In the genomic region with DNA sequence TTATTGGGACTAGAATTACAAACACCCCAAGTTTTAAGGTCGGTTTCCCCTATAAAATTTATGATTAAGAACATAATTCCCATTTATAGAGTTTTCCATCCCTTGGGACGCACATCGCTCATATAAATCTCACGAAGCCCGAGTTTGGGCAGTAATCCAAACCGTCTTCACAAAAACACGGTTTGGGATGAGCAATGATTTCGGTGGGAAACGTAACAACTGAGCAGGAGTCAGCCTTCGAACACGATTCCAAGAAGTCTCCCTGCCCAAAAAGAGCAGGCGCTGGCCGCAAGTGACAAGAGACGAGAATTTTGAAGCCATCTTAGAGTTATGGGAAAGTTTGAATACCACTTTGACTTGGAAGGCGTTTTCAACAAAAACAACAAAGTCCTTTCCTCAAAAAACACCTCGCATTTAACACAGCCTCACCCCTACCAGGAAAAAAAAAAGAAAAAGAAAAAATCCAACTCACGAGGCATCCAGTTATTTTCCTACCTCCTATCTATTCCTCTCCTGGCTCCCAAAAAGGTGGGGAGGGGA, we compare ENCODE assay signal across 1 cellular context.
TF ChIP-seq lines count a peak whose summit lies in the region.

No MANE protein-coding gene starts in this region.

TF ChIP-seq in WTC11, 78 proteins besides CTCF, POLR2A, EP300 and RAD21 (continued from another document):
- TF ChIP-seq, protein P1, sequence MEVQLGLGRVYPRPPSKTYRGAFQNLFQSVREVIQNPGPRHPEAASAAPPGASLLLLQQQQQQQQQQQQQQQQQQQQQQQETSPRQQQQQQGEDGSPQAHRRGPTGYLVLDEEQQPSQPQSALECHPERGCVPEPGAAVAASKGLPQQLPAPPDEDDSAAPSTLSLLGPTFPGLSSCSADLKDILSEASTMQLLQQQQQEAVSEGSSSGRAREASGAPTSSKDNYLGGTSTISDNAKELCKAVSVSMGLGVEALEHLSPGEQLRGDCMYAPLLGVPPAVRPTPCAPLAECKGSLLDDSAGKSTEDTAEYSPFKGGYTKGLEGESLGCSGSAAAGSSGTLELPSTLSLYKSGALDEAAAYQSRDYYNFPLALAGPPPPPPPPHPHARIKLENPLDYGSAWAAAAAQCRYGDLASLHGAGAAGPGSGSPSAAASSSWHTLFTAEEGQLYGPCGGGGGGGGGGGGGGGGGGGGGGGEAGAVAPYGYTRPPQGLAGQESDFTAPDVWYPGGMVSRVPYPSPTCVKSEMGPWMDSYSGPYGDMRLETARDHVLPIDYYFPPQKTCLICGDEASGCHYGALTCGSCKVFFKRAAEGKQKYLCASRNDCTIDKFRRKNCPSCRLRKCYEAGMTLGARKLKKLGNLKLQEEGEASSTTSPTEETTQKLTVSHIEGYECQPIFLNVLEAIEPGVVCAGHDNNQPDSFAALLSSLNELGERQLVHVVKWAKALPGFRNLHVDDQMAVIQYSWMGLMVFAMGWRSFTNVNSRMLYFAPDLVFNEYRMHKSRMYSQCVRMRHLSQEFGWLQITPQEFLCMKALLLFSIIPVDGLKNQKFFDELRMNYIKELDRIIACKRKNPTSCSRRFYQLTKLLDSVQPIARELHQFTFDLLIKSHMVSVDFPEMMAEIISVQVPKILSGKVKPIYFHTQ (CRISPR knock-in tag; IDR thresholded peaks at IDR 0.05), result no peak
- TF ChIP-seq ZNF423 (CRISPR knock-in tag; IDR thresholded peaks at IDR 0.05) (no peak), SMAD3 (CRISPR knock-in tag; IDR thresholded peaks at IDR 0.05; ENCODE audit: borderline replicate concordance) (no peak), CREM (CRISPR knock-in tag; IDR thresholded peaks at IDR 0.05) (no peak), TCF7 (CRISPR knock-in tag; IDR thresholded peaks at IDR 0.05; ENCODE audit: low read depth) (no peak), JUN (CRISPR knock-in tag; IDR thresholded peaks at IDR 0.05) (no peak)
- TF ChIP-seq, protein P2, sequence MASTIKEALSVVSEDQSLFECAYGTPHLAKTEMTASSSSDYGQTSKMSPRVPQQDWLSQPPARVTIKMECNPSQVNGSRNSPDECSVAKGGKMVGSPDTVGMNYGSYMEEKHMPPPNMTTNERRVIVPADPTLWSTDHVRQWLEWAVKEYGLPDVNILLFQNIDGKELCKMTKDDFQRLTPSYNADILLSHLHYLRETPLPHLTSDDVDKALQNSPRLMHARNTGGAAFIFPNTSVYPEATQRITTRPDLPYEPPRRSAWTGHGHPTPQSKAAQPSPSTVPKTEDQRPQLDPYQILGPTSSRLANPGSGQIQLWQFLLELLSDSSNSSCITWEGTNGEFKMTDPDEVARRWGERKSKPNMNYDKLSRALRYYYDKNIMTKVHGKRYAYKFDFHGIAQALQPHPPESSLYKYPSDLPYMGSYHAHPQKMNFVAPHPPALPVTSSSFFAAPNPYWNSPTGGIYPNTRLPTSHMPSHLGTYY (CRISPR knock-in tag; IDR thresholded peaks at IDR 0.05), result no peak
- TF ChIP-seq, protein P3, sequence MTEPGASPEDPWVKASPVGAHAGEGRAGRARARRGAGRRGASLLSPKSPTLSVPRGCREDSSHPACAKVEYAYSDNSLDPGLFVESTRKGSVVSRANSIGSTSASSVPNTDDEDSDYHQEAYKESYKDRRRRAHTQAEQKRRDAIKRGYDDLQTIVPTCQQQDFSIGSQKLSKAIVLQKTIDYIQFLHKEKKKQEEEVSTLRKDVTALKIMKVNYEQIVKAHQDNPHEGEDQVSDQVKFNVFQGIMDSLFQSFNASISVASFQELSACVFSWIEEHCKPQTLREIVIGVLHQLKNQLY (CRISPR knock-in tag; IDR thresholded peaks at IDR 0.05), result no peak
- TF ChIP-seq, protein P4, sequence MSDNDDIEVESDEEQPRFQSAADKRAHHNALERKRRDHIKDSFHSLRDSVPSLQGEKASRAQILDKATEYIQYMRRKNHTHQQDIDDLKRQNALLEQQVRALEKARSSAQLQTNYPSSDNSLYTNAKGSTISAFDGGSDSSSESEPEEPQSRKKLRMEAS (CRISPR knock-in tag; IDR thresholded peaks at IDR 0.05), result no peak; the same call in 1 of the 2 replicates
